10 cellular contexts compared by ENCODE assay signal in genomic region chr7:33054261-33054964, GRCh38. TPM values are rescaled to one million over a fixed set of nuclear protein-coding genes. Genes with fewer than 3 reads are reported as not detected.
DNase-seq lines count a peak whose midpoint lies in the region; ATAC-seq and TF ChIP-seq lines count a peak whose summit lies in the region.
"Had no signal": no experiment of that assay in that cellular context is flagged by ENCODE, and none has a peak within 500 bp of the region (broad histone marks: within the 10 kb centered on the region; RNA-seq: fewer than 3 reads in every experiment).

No MANE protein-coding gene starts in this region.

- H2AFZ ChIP-seq in ACC112 (ENCODE audit: low read length, unreplicated experiment): no peak overlapping the region

- H3K27me3 ChIP-seq in ACC112 (ENCODE audit: insufficient read depth, low read length): no peaks in the 10 kb centered on the region

- POLR2A ChIA-PET in HEK293T (lab: Yijun Ruan, JAX): interaction anchor here (2.5 kb wide), 1 partner anchor 8 kb away, joined by 15 read pairs; the partner anchor contains the start of gene NT5C3A

- TF ChIP-seq POLR2A in erythroblast (IDR thresholded peaks at IDR 0.05; ENCODE audit: low read length): no peak

- DNase-seq in RPMI7951 (ENCODE audit: low read depth) (peak; percentile 30), dermis microvascular lymphatic vessel endothelial cell (ENCODE audit: low read depth in 2 of 2) (peak; percentile 48 to 65), DMS153 (lab: John Stamatoyannopoulos, UW) (no peak), erythroblast (lab: John Stamatoyannopoulos, UW) (no peak), HEK293T (ENCODE audit: extremely low spot score) (no peak)
- DNase-seq: C1 segment of cervical spinal cord, caudate nucleus had no signal

- peak overlapping the region; percentile 48 for H3K27ac ChIP-seq in ACC112 (ENCODE audit: low read depth, low read length)

- peaks cover 81% of the 10 kb centered on the region for H3K79me2 ChIP-seq in ACC112 (ENCODE audit: control insufficient read depth, insufficient read depth, low read length, unreplicated experiment)

- peaks cover 11% of the 10 kb centered on the region for H3K4me1 ChIP-seq in ACC112 (ENCODE audit: control insufficient read depth, insufficient read depth, low read length, unreplicated experiment)

- CTCF ChIA-PET in HEK293T (lab: Yijun Ruan, JAX): no interaction called here

- no peak overlapping the region for H3K4me3 ChIP-seq in ACC112 (ENCODE audit: low read depth, low read length)

- H3K36me3 ChIP-seq in ACC112 (ENCODE audit: insufficient read depth, low read length): 0 out of 2 replicates have a peak, but pooled peaks cover under 1% of the 10 kb centered on the region

- ATAC-seq in GM18909 (IDR thresholded peaks at IDR 0.05; ENCODE audit: poor library complexity, unreplicated experiment) (peak; percentile 37), HG02798 (IDR thresholded peaks at IDR 0.05; ENCODE audit: poor library complexity, unreplicated experiment) (no peak)

TF ChIP-seq in HEK293T, 16 proteins besides CTCF, POLR2A, EP300 and RAD21:
- TF ChIP-seq FOXK2 (IDR thresholded peaks at IDR 0.05) (no peak), ARNT (IDR thresholded peaks at IDR 0.05) (no peak), ZNF384 (IDR thresholded peaks at IDR 0.05) (no peak)

RNA-seq across cellular contexts. Expression of gene NT5C3A, which starts 8.2 kb away (rescaled TPM):
- 42.8 and 43.4 TPM in 2 replicates for total RNA-seq in RPMI7951 (2014; rRNA removed; shearing (Covaris generic))
- 17.8 and 18.2 TPM in 2 replicates for total RNA-seq in dermis microvascular lymphatic vessel endothelial cell

RNA-seq across cellular contexts. Expression of gene RP9, which starts 54.8 kb away (rescaled TPM):
- total RNA-seq in RPMI7951 (2014; rRNA removed; shearing (Covaris generic)): 20.7 and 23.9 TPM in 2 replicates
- 8.1 and 8.2 TPM in 2 replicates for total RNA-seq in dermis microvascular lymphatic vessel endothelial cell

Comparison
In these comparisons a context has a peak if more than half of its experiments do, and no peak if none do; other contexts are left out.
1. DNase-seq: peak in RPMI7951 (single experiment) and dermis microvascular lymphatic vessel endothelial cell (2 of 2); none in DMS153 (single experiment), erythroblast (0 of 2) and HEK293T (single experiment).